In genomic region chr10:113958631-113959382, GRCh38 we compare ENCODE assay signal across 8 cellular contexts.
DNase-seq lines count a peak whose midpoint lies in the region; ATAC-seq and TF ChIP-seq lines count a peak whose summit lies in the region.

No MANE protein-coding gene starts in this region.

- no peak overlapping the region for H2AFZ ChIP-seq in ACC112 (ENCODE audit: low read length, unreplicated experiment)

- DNase-seq in RKO (ENCODE audit: low spot score) (peak; percentile 73), esophagus muscularis mucosa (ENCODE audit: extremely low spot score) (no peak), omental fat pad (ENCODE audit: low spot score) (no peak), NCI-H1105 treated with DMSO at 0.1 percent for 48 hours (lab: John Stamatoyannopoulos, UW) (no peak), GF-D8 (lab: John Stamatoyannopoulos, UW) (no peak)

- H3K27me3 ChIP-seq in ACC112 (ENCODE audit: insufficient read depth, low read length) (no peaks in the 10 kb centered on the region), esophagus muscularis mucosa (no peaks in the 10 kb centered on the region)

- ATAC-seq in GM19463 (IDR thresholded peaks at IDR 0.05; ENCODE audit: unreplicated experiment) (peak; percentile 24), omental fat pad (ENCODE audit: low FRiP score) (peak; percentile 93), HG02763 (IDR thresholded peaks at IDR 0.05; ENCODE audit: unreplicated experiment) (no peak)

- no peak for TF ChIP-seq EP300 in esophagus muscularis mucosa (IDR thresholded peaks at IDR 0.05)

- intact Hi-C loops in esophagus muscularis mucosa (cut with DNase I), result loop anchor here (5.0 kb wide), 1 partner anchor 83 kb away; the partner anchor contains the start of gene ADRB1

- H3K36me3 ChIP-seq in ACC112 (ENCODE audit: insufficient read depth, low read length), result no peaks in the 10 kb centered on the region
- no peaks in the 10 kb centered on the region for H3K36me3 ChIP-seq in esophagus muscularis mucosa

- H3K27ac ChIP-seq in ACC112 (ENCODE audit: low read depth, low read length) (peak overlapping the region; percentile 68), esophagus muscularis mucosa (replicated peaks in 1 of 4) (peak overlapping the region; percentile 77 to 81 (median 80))

- TF ChIP-seq CTCF in esophagus muscularis mucosa (IDR thresholded peaks at IDR 0.05), result no peak
- TF ChIP-seq CTCF in omental fat pad (IDR thresholded peaks at IDR 0.05), result no peak

- no peak for TF ChIP-seq POLR2A in esophagus muscularis mucosa (IDR thresholded peaks at IDR 0.05; ENCODE audit: low read depth)

- H3K4me3 ChIP-seq in ACC112 (ENCODE audit: low read depth, low read length), result no peak overlapping the region
- no peak overlapping the region for H3K4me3 ChIP-seq in esophagus muscularis mucosa

- no peaks in the 10 kb centered on the region for H3K79me2 ChIP-seq in ACC112 (ENCODE audit: control insufficient read depth, insufficient read depth, low read length, unreplicated experiment)

- H3K4me1 ChIP-seq in ACC112 (ENCODE audit: control insufficient read depth, insufficient read depth, low read length, unreplicated experiment), result peaks cover 33% of the 10 kb centered on the region
- peaks cover 12 to 57% (median 54%) of the 10 kb centered on the region in 4 donors for H3K4me1 ChIP-seq in esophagus muscularis mucosa

- WGBS in esophagus muscularis mucosa, result 52% methylated on average over 11 of the region's 11 CpGs

- peaks cover 0 to 3% (median 0%) of the 10 kb centered on the region in 4 donors for H3K9me3 ChIP-seq in esophagus muscularis mucosa
